14 cellular contexts compared by ENCODE assay signal in the genomic region with DNA sequence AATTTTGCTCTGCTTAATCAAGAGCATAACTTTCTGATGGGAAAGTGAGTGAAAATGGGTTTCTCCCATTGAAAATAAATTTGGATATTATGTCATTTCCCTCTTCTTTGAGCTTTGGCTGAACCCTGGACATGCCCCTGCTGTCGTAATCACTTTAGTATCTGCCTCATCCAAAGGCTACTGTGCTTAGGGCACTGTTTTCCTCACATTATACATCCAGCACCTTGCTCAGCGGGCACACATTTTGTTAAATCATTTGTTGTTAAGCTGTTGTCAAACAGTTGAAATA.
"Had no signal": no experiment of that assay in that cellular context is flagged by ENCODE, and none has a peak within 500 bp of the region (broad histone marks: within the 10 kb centered on the region; RNA-seq: fewer than 3 reads in every experiment).

No MANE protein-coding gene starts in this region.

- H3K27me3 ChIP-seq: breast epithelium, pancreas, spleen, tibial artery, vagina had no signal

- H3K27ac ChIP-seq: breast epithelium, pancreas, tibial artery, vagina had no signal

- ATAC-seq: naive thymus-derived CD4-positive, alpha-beta T cell; stimulated activated naive B cell treated with anti-CD40 and anti-IgM and Interleukin-4, amounts not matched to agents 10 μg/mL and 1 μg/mL and 100 μg/mL, for 72 hours had no signal

- H3K9me3 ChIP-seq: breast epithelium, pancreas, tibial artery, vagina had no signal

- H3K4me1 ChIP-seq: breast epithelium, tibial artery had no signal

- H3K4me3 ChIP-seq: pancreas, tibial artery, vagina had no signal

- DNase-seq: activated CD4-positive, alpha-beta T cell treated with anti-CD3 and anti-CD28 coated beads, Interleukin-2, amount 50 U/mL, for 1 hour; activated CD8-positive, alpha-beta memory T cell treated with anti-CD3 and anti-CD28 coated beads, Interleukin-2, amount 50 U/mL, for 48 hours; activated gamma-delta T cell; activated T-cell treated with anti-CD3 and anti-CD28 coated beads, Interleukin-2, amount 50 U/mL, for 48 hours; cerebellar nuclear complex; effector CD4-positive, alpha-beta T cell; naive thymus-derived CD4-positive, alpha-beta T cell; pancreas; spleen; stimulated activated naive B cell treated with anti-CD40 and anti-IgM and Interleukin-4, amounts not matched to agents 10 μg/mL and 1 μg/mL and 100 μg/mL, for 72 hours; T1000; tibial artery had no signal

- H3K36me3 ChIP-seq: breast epithelium, pancreas, spleen, tibial artery, vagina had no signal
